In the genomic region with DNA sequence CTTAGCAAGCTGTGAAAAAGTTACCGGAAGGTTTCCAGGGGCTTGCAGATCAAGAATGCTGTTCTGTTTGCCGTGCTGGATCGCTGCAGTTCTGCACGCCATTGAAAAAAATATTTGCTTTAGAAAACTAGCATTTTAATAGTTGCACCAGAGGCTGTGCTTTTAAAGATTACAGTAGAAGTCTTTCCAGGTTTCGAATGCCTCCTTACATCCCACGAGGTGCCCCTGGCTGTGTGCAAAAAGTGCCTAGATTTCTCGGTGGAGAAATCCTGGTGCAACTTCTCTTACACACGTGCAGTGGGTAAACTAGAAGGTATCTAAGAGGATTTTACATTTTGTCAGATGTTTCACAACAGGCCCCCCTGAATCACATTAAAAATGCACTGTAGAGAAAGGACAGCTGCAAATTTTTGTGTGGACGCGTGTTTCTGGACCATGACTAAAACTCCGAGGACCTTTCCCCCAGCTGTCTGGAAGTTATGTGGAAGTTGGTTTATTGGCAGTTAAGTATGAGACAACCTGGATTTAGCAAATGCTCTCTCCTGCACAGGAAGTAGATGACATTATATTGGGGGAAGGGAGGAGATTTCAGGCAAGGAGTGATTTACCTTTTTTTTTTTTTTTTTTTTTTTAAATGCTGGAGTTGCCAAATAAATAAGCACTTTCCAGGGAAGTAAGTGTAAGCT, we compare ENCODE assay signal across 1 cellular context.
TF ChIP-seq lines count a peak whose summit lies in the region.

No MANE protein-coding gene starts in this region.

TF ChIP-seq in GM23338, 12 proteins besides CTCF, POLR2A, EP300 and RAD21 (continued from another document):
- TF ChIP-seq ETS1 (IDR thresholded peaks at IDR 0.05) (no peak), ZNF462 (CRISPR knock-in tag; IDR thresholded peaks at IDR 0.05) (no peak), ZNF331 (CRISPR knock-in tag; IDR thresholded peaks at IDR 0.05; ENCODE audit: low read depth) (no peak), NANOG (IDR thresholded peaks at IDR 0.05; ENCODE audit: borderline replicate concordance) (no peak), EZH2phosphoT487 (IDR thresholded peaks at IDR 0.05; ENCODE audit: unreplicated experiment) (no peak), JUNB (IDR thresholded peaks at IDR 0.05; ENCODE audit: unreplicated experiment) (no peak), EZH2 (IDR thresholded peaks at IDR 0.05; ENCODE audit: low read depth, unreplicated experiment) (no peak), ZNF114 (CRISPR knock-in tag; IDR thresholded peaks at IDR 0.05) (no peak), POLR2AphosphoS5 (IDR thresholded peaks at IDR 0.05; ENCODE audit: low read depth) (no peak), CREB1 (CRISPR knock-in tag; IDR thresholded peaks at IDR 0.05; ENCODE audit: low read depth) (no peak), STAT1 (IDR thresholded peaks at IDR 0.05; ENCODE audit: unreplicated experiment) (no peak)
